Comparison of ENCODE assay signal across 8 cellular contexts in genomic region chr5:81856948-81857928, GRCh38.
A peak's percentile ranks its signal among the peaks of the same experiment; 100 is the strongest.
DNase-seq lines count a peak whose midpoint lies in the region; ATAC-seq and TF ChIP-seq lines count a peak whose summit lies in the region.

No MANE protein-coding gene starts in this region.

- no peak for ATAC-seq in activated CD8-positive, alpha-beta T cell treated with anti-CD3 and anti-CD28 coated beads for 36 hours
- peak; percentile 95 to 96 (median 96) for ATAC-seq in heart left ventricle
- ATAC-seq in GM21528 (IDR thresholded peaks at IDR 0.05; ENCODE audit: low FRiP score, unreplicated experiment), result no peak
- no peak for ATAC-seq in HG03139 (IDR thresholded peaks at IDR 0.05; ENCODE audit: unreplicated experiment)

- no peak overlapping the region for H3K27ac Mint-ChIP-seq in activated CD8-positive, alpha-beta T cell treated with anti-CD3 and anti-CD28 coated beads for 36 hours

- H3K27me3 Mint-ChIP-seq in activated CD8-positive, alpha-beta T cell treated with anti-CD3 and anti-CD28 coated beads for 36 hours, result no peaks in the 10 kb centered on the region

- peaks cover 0 to 55% (median 22%) of the 10 kb centered on the region in 12 donors for H3K4me1 ChIP-seq in heart left ventricle

- no peak overlapping the region for H3K4me3 Mint-ChIP-seq in activated CD8-positive, alpha-beta T cell treated with anti-CD3 and anti-CD28 coated beads for 36 hours

- no peaks in the 10 kb centered on the region for H3K27me3 ChIP-seq in heart left ventricle

- intact Hi-C loops in activated CD8-positive, alpha-beta T cell treated with anti-CD3 and anti-CD28 coated beads for 36 hours (cut with micrococcal nuclease), result no loop called here
- intact Hi-C loops in heart left ventricle (cut with DNase I), result loop anchor here in 7 of 10 donors (2.0 to 10.0 kb wide), 7 partner anchors 118 to 432 kb away; partner anchors contain the start of gene ATG10 (in 2 of the 7)

- CTCF ChIA-PET in activated CD8-positive, alpha-beta T cell treated with anti-CD3 and anti-CD28 coated beads for 36 hours (lab: Charles Lee), result interaction anchor here (0.9 to 1.9 kb wide), 9 partner anchors 8 to 369 kb away, joined by 3 to 8 read pairs (median 3); no protein-coding TSS in a partner anchor

- DNase-seq in NCI-H2107 treated with DMSO at 0.1 percent for 48 hours (lab: John Stamatoyannopoulos, UW; ENCODE audit: unreplicated experiment) (peak; percentile 37), NCI-H2107 (lab: John Stamatoyannopoulos, UW) (no peak), NCI-H128 (lab: John Stamatoyannopoulos, UW; ENCODE audit: unreplicated experiment) (peak; percentile 19), heart left ventricle (peak; percentile 86 to 94 (median 88)), putamen (ENCODE audit: low spot score) (peak; percentile 82)
- DNase-seq in activated CD8-positive, alpha-beta T cell treated with anti-CD3 and anti-CD28 coated beads for 36 hours, result peak; percentile 30

- H3K27ac ChIP-seq in heart left ventricle, result peak overlapping the region; percentile 64 to 90 (median 74)

- H3K36me3 Mint-ChIP-seq in activated CD8-positive, alpha-beta T cell treated with anti-CD3 and anti-CD28 coated beads for 36 hours (ENCODE audit: low read depth), result no peaks in the 10 kb centered on the region

- POLR2A ChIA-PET in activated CD8-positive, alpha-beta T cell treated with anti-CD3 and anti-CD28 coated beads for 36 hours (lab: Charles Lee), result no interaction called here

- no peaks in the 10 kb centered on the region for H3K9me3 ChIP-seq in heart left ventricle

- no peak for TF ChIP-seq CTCF in activated CD8-positive, alpha-beta T cell treated with anti-CD3 and anti-CD28 coated beads for 36 hours (IDR thresholded peaks at IDR 0.05)
- peak in 10 of 12 donors; percentile 4 to 48 (median 23) for TF ChIP-seq CTCF in heart left ventricle (IDR thresholded peaks at IDR 0.05)

- 39 to 52% (median 43%) methylated on average over 13 to 14 of the region's 14 CpGs for WGBS in heart left ventricle, 4 donors

- H3K4me3 ChIP-seq in heart left ventricle, result peak overlapping the region in 6 of 12 donors; percentile 9 to 37 (median 24)

- peaks cover 23% of the 10 kb centered on the region for H3K4me1 Mint-ChIP-seq in activated CD8-positive, alpha-beta T cell treated with anti-CD3 and anti-CD28 coated beads for 36 hours (ENCODE audit: low read depth)

- H3K36me3 ChIP-seq in heart left ventricle, result no peaks in the 10 kb centered on the region

- TF ChIP-seq POLR2A in heart left ventricle (IDR thresholded peaks at IDR 0.05), result no peak

- H3K9me3 Mint-ChIP-seq in activated CD8-positive, alpha-beta T cell treated with anti-CD3 and anti-CD28 coated beads for 36 hours, result no peaks in the 10 kb centered on the region

Comparison
In these comparisons a context has a peak if more than half of its experiments do, and no peak if none do; other contexts are left out.
1. ATAC-seq: peak in heart left ventricle (4 of 4); none in activated CD8-positive, alpha-beta T cell treated with anti-CD3 and anti-CD28 coated beads for 36 hours (single experiment), GM21528 (single experiment) and HG03139 (single experiment).